Comparison of ENCODE assay signal across 11 cellular contexts in genomic region chr20:21548390-21549035, GRCh38. TPM values are rescaled to one million over a fixed set of nuclear protein-coding genes. Genes with fewer than 3 reads are reported as not detected.
DNase-seq lines count a peak whose midpoint lies in the region; ATAC-seq, FAIRE-seq and TF ChIP-seq lines count a peak whose summit lies in the region.
"Had no signal": no experiment of that assay in that cellular context is flagged by ENCODE, and none has a peak within 500 bp of the region (broad histone marks: within the 10 kb centered on the region; RNA-seq: fewer than 3 reads in every experiment).

No MANE protein-coding gene starts in this region.

- H3K79me2 ChIP-seq in OCI-LY3 (ENCODE audit: low read length) (no peaks in the 10 kb centered on the region), GM12878 (ENCODE audit: control insufficient read depth, insufficient read depth, low read length) (no peaks in the 10 kb centered on the region)

- CTCF ChIA-PET in GM12878 (lab: Yijun Ruan, JAX): interaction anchor here (0.6 to 7.1 kb wide), 7 partner anchors 10 to 672 kb away, joined by 3 to 43 read pairs (median 20); no protein-coding TSS in a partner anchor

- FAIRE-seq in GM12878 (lab: Jason Lieb, UNC): no peak

- in situ Hi-C loops in GM12878 (cut with MboI): no loop called here

- H3K27me3 ChIP-seq in OCI-LY3 (ENCODE audit: low read depth, low read length) (peaks cover 52% of the 10 kb centered on the region), GM12878 (replicated peaks in 1 of 2; ENCODE audit: control insufficient read depth in 2 of 2, insufficient read depth in 2 of 2, low read length in 1 of 2) (peaks cover 0 to 2% of the 10 kb centered on the region in 2 experiments; a peak in 1 of 4 replicates)

- BruUV-seq in GM12878 (replicated peaks; lab: Mats Ljungman, UMichigan): no TSS peak

- TF ChIP-seq CTCF in GM12865 (IDR thresholded peaks at IDR 0.05; ENCODE audit: insufficient read depth, low read depth, low read length, missing control alignments) (no peak), OCI-LY3 (IDR thresholded peaks at IDR 0.05; ENCODE audit: low read depth, low read length) (no peak), GM12878 (IDR thresholded peaks at IDR 0.05 in 2 of 3, conservative IDR thresholded peaks at IDR 0.05 in 1 of 3; ENCODE audit: control insufficient read depth in 2 of 3, extremely low read depth in 1 of 3, insufficient read depth in 1 of 3, low read depth in 3 of 3, low read length in 3 of 3) (no peak)

- H3K36me3 ChIP-seq in OCI-LY3 (replicated peaks; ENCODE audit: low read depth, low read length): no peaks in the 10 kb centered on the region
- no peaks in the 10 kb centered on the region for H3K36me3 ChIP-seq in GM12878 (ENCODE audit: control insufficient read depth in 2 of 2, insufficient read depth in 2 of 2, low read length in 1 of 2)

- RAD21 ChIA-PET in GM12878 (lab: Charles Lee; ENCODE audit: unreplicated experiment): interaction anchor here (3.3 to 5.5 kb wide), 4 partner anchors 10 to 22 kb away, joined by 8 to 43 read pairs (median 25); no protein-coding TSS in a partner anchor

- H3K27ac ChIP-seq in OCI-LY3 (ENCODE audit: low read length) (peak overlapping the region; percentile 54), GM12878 (ENCODE audit: control insufficient read depth, insufficient read depth) (no peak overlapping the region)

- TF ChIP-seq EP300 in GM12878 (IDR thresholded peaks at IDR 0.05; ENCODE audit: borderline replicate concordance in 1 of 2, control insufficient read depth in 1 of 2, low read depth in 2 of 2, low read length in 2 of 2): peak in 1 of 2 experiments; percentile 43; a peak in 2 of 4 replicates

- no peak for TF ChIP-seq RAD21 in GM12878 (IDR thresholded peaks at IDR 0.05; ENCODE audit: insufficient read depth, low read depth, low read length)

- peak overlapping the region; percentile 55 for H2AFZ ChIP-seq in OCI-LY3 (ENCODE audit: low read depth, low read length)
- H2AFZ ChIP-seq in GM12878 (ENCODE audit: control insufficient read depth, low read depth, low read length): no peak overlapping the region

- POLR2A ChIA-PET in GM12878 (lab: Charles Lee): interaction anchor here (3.7 to 4.6 kb wide), 2 partner anchors 9 to 15 kb away, joined by 28 to 40 read pairs; no protein-coding TSS in a partner anchor

- H3K4me2 ChIP-seq in OCI-LY3 (ENCODE audit: low read length): peak overlapping the region; percentile 79
- H3K4me2 ChIP-seq in GM12878 (ENCODE audit: control insufficient read depth, insufficient read depth): peak overlapping the region; percentile 17; the same call in 1 of the 2 replicates

- WGBS in GM12878 (ENCODE audit: insufficient coverage, insufficient replicate concordance, low lambda C conversion rate, missing lambda C conversion rate): 18% methylated on average over 8 of the region's 8 CpGs

- H3K9ac ChIP-seq in OCI-LY3 (ENCODE audit: low read length) (peak overlapping the region; percentile 7; the same call in 1 of the 2 replicates), GM12878 (ENCODE audit: control insufficient read depth, insufficient read depth, low read length) (no peak overlapping the region)

- no peak for TF ChIP-seq POLR2A in GM12878 (IDR thresholded peaks at IDR 0.05; ENCODE audit: low read depth, low read length)

- H3K4me3 ChIP-seq in GM12865 (ENCODE audit: low read depth, low read length): no peak overlapping the region
- peak overlapping the region; percentile 62 for H3K4me3 ChIP-seq in OCI-LY3 (ENCODE audit: low read length)
- H3K4me3 ChIP-seq in GM12878: no peak overlapping the region

- peaks cover 29% of the 10 kb centered on the region for H3K4me1 ChIP-seq in OCI-LY3 (ENCODE audit: low read length)
- peaks cover 4% of the 10 kb centered on the region for H3K4me1 ChIP-seq in GM12878 (ENCODE audit: control insufficient read depth, insufficient read depth, low read length)

- no peaks in the 10 kb centered on the region for H3K9me3 ChIP-seq in OCI-LY3 (ENCODE audit: insufficient read depth, low read length)
- H3K9me3 ChIP-seq in GM12878 (replicated peaks; ENCODE audit: control insufficient read depth, insufficient read depth, low read length): no peaks in the 10 kb centered on the region

- ATAC-seq in GM21723 (IDR thresholded peaks at IDR 0.05; ENCODE audit: unreplicated experiment) (peak; percentile 81), GM12878 (peak; percentile 86), left lobe of liver (no peak)

- H4K20me1 ChIP-seq in OCI-LY3 (ENCODE audit: insufficient read depth, low read length): no peaks in the 10 kb centered on the region
- H4K20me1 ChIP-seq in GM12878 (ENCODE audit: control insufficient read depth, insufficient read depth): no peaks in the 10 kb centered on the region

- DNase-seq in GM12865 (ENCODE audit: low read depth) (peak; percentile 69), GM12878 (ENCODE audit: low read depth, low spot score) (peak; percentile 46), LoVo (ENCODE audit: low spot score) (no peak), left lobe of liver (ENCODE audit: low spot score) (no peak), NCI-H510A treated with DMSO at 0.1 percent for 48 hours (lab: John Stamatoyannopoulos, UW) (no peak), NCI-H2227 treated with DMSO at 0.1 percent for 48 hours (lab: John Stamatoyannopoulos, UW) (no peak)
- DNase-seq: Calu3; effector CD8-positive, alpha-beta T cell; NCI-H226 had no signal

- SMC1A ChIA-PET in GM12878 (lab: Charles Lee; ENCODE audit: uncharacterized antibody, unreplicated experiment): interaction anchor here (1.1 to 10.1 kb wide), 7 partner anchors 11 to 835 kb away, joined by 3 to 131 read pairs (median 5); no protein-coding TSS in a partner anchor

- intact Hi-C loops in GM12878 (cut with micrococcal nuclease; ENCODE audit: unreplicated experiment): no loop called here

TF ChIP-seq in GM12878, 131 proteins besides CTCF, POLR2A, EP300 and RAD21 (continues in another document):
- TF ChIP-seq HSF1 (IDR thresholded peaks at IDR 0.05; ENCODE audit: low read depth, low read length): no peak
- TF ChIP-seq CBFB (IDR thresholded peaks at IDR 0.05; ENCODE audit: low read depth): no peak
- no peak for TF ChIP-seq NR2F1 (conservative IDR thresholded peaks at IDR 0.05)
- peak; percentile 59 for TF ChIP-seq ATF7 (IDR thresholded peaks at IDR 0.05; ENCODE audit: low read depth)
- TF ChIP-seq SUZ12 (IDR thresholded peaks at IDR 0.05; ENCODE audit: unreplicated experiment): no peak
- no peak for TF ChIP-seq MTA3 (IDR thresholded peaks at IDR 0.05; ENCODE audit: borderline replicate concordance, low read length)
- TF ChIP-seq BCL3 (IDR thresholded peaks at IDR 0.05; ENCODE audit: borderline replicate concordance, insufficient read depth, low read depth, low read length, poor library complexity, severe bottlenecking): no peak
- no peak for TF ChIP-seq TBL1XR1 (IDR thresholded peaks at IDR 0.05; ENCODE audit: low read depth, low read length)
- no peak for TF ChIP-seq ETV6 (conservative IDR thresholded peaks at IDR 0.05 in 1 of 2, IDR thresholded peaks at IDR 0.05 in 1 of 2; ENCODE audit: borderline replicate concordance in 1 of 2, low read depth in 1 of 2)
- TF ChIP-seq NBN (IDR thresholded peaks at IDR 0.05): peak; percentile 27; the same call in 1 of the 2 replicates
- peak; percentile 99 for TF ChIP-seq IKZF1 (conservative IDR thresholded peaks at IDR 0.05)
- peak; percentile 29; the same call in 1 of the 2 replicates for TF ChIP-seq SMARCA5 (IDR thresholded peaks at IDR 0.05)

RNA-seq across cellular contexts. Expression of gene NKX2-2, which starts 34.6 kb away (rescaled TPM):
- not detected in 2 replicates for total RNA-seq in GM12878 (2013; cell fraction: nucleolus; rRNA removed)
- total RNA-seq in GM12878 (2014; rRNA removed) (not detected in 2 replicates), GM12878 (2014; rRNA removed; fragmentation: Illumina TruSeq; extraction: Trizol) (not detected in 2 replicates), GM12878 (2021) (not detected in 2 replicates), left lobe of liver (not detected)
- not detected for polyA plus RNA-seq in GM12878 (2011; ENCODE audit: low read depth)
- polyA plus RNA-seq in GM12878 (2011; rRNA removed) (not detected in 2 replicates), GM12878 (2014; fragmentation: Illumina TruSeq; extraction: Trizol) (not detected in 2 replicates), GM12878 (2014; fragmentation: Nextera tagmentation; extraction: Ambion mirVana) (not detected), GM12878 (2014; rRNA removed) (not detected in 2 replicates), GM12878 (2016; fragmentation: Nextera tagmentation; extraction: Ambion mirVana) (not detected)
- polyA plus RNA-seq in GM12878 (2011; cell fraction: cytosol; rRNA removed): not detected in 2 replicates
- polyA plus RNA-seq in GM12878 (2011; cell fraction: nucleus; rRNA removed): not detected in 2 replicates
- polyA plus RNA-seq in GM12878 (2012): not detected in 2 replicates
- polyA minus RNA-seq in GM12878 (2011; rRNA and poly(A)+ RNA removed): not detected in 2 replicates
- polyA minus RNA-seq in GM12878 (2011; cell fraction: cytosol; rRNA and poly(A)+ RNA removed): not detected in 2 replicates
- polyA minus RNA-seq in GM12878 (2011; cell fraction: nucleus; rRNA and poly(A)+ RNA removed): not detected in 2 replicates
- total RNA-seq: Calu3 had no signal

Comparison
In these comparisons a context has a peak if more than half of its experiments do, and no peak if none do; other contexts are left out.
1. DNase-seq: peak in GM12865 (single experiment) and GM12878 (single experiment); none in LoVo (single experiment), left lobe of liver (single experiment), NCI-H510A treated with DMSO at 0.1 percent for 48 hours (single experiment) and NCI-H2227 treated with DMSO at 0.1 percent for 48 hours (single experiment).